11 cellular contexts compared by ENCODE assay signal in genomic region chr1:101975371-101975770, GRCh38. TPM values are rescaled to one million over a fixed set of nuclear protein-coding genes. Genes with fewer than 3 reads are reported as not detected.
"Had no signal": no experiment of that assay in that cellular context is flagged by ENCODE, and none has a peak within 500 bp of the region (broad histone marks: within the 10 kb centered on the region; RNA-seq: fewer than 3 reads in every experiment).

No MANE protein-coding gene starts in this region.

- H3K4me1 Mint-ChIP-seq: IgD-negative memory B cell had no signal

- H3K9ac ChIP-seq: KMS-11 had no signal

- H3K27ac Mint-ChIP-seq: HFFc6, IgD-negative memory B cell had no signal

- H3K4me2 ChIP-seq: KMS-11 had no signal

- ATAC-seq: HCT116, HepG2 had no signal

- H3K4me3 Mint-ChIP-seq: HFFc6, IgD-negative memory B cell had no signal

- H3K27ac ChIP-seq: HL-60, KMS-11 had no signal

- H3K4me3 ChIP-seq: HAP-1 had no signal

- H3K9me3 Mint-ChIP-seq: IgD-negative memory B cell had no signal

- H3K36me3 Mint-ChIP-seq: IgD-negative memory B cell had no signal

- H3K36me3 ChIP-seq: HAP-1 had no signal

- DNase-seq: GOT3, H7, HFFc6, KBM-7 had no signal

- H3K27me3 Mint-ChIP-seq: IgD-negative memory B cell had no signal

- H3K9me3 ChIP-seq: HAP-1 had no signal

RNA-seq across cellular contexts. Expression of gene OLFM3, which starts 21.4 kb away (rescaled TPM):
- total RNA-seq: HepG2, HFFc6, HT1080 had no signal
